In genomic region chr21:33369586-33369985, GRCh38 we compare ENCODE assay signal across 22 cellular contexts.
"Had no signal": no experiment of that assay in that cellular context is flagged by ENCODE, and none has a peak within 500 bp of the region (broad histone marks: within the 10 kb centered on the region; RNA-seq: fewer than 3 reads in every experiment).

No MANE protein-coding gene starts in this region.

- H3K9me3 ChIP-seq: suprapubic skin, thyroid gland had no signal

- DNase-seq: dorsolateral prefrontal cortex; effector CD8-positive, alpha-beta T cell; foreskin melanocyte; head of caudate nucleus; kidney; left cardiac atrium; left ventricle myocardium superior; mesendoderm; naive thymus-derived CD4-positive, alpha-beta T cell; ovary; sigmoid colon; stimulated activated naive CD8-positive, alpha-beta T cell treated with anti-CD3 and anti-CD28 coated beads, Interleukin-15, Interleukin-2, amounts not matched to agents 100 U/mL and 50 U/mL, for 24 hours; thyroid gland; upper lobe of left lung had no signal

- H3K4me3 ChIP-seq: coronary artery, dorsolateral prefrontal cortex, hepatocyte, lung, ovary, right atrium auricular region, sigmoid colon, skin epidermis, suprapubic skin, thyroid gland, upper lobe of left lung, vagina had no signal

- H3K4me1 ChIP-seq: right atrium auricular region, sigmoid colon, vagina had no signal

- H3K4me3 Mint-ChIP-seq: naive thymus-derived CD4-positive, alpha-beta T cell; neural crest cell had no signal

- H3K27ac ChIP-seq: coronary artery, dorsolateral prefrontal cortex, hepatocyte, ovary, right atrium auricular region, sigmoid colon, skin epidermis, suprapubic skin, thyroid gland, upper lobe of left lung, vagina had no signal

- H3K27me3 ChIP-seq: dorsolateral prefrontal cortex, hepatocyte, ovary, right atrium auricular region, sigmoid colon, suprapubic skin, thyroid gland, upper lobe of left lung, vagina had no signal

- H3K36me3 ChIP-seq: ovary, right atrium auricular region, sigmoid colon, suprapubic skin, thyroid gland, upper lobe of left lung, vagina had no signal

- ATAC-seq: left cardiac atrium; left ventricle myocardium superior; naive thymus-derived CD4-positive, alpha-beta T cell; stimulated activated naive CD8-positive, alpha-beta T cell treated with anti-CD3 and anti-CD28 coated beads, Interleukin-15, Interleukin-2, amounts not matched to agents 100 U/mL and 50 U/mL, for 24 hours had no signal

- H3K4me1 Mint-ChIP-seq: neural crest cell had no signal
